Comparison of ENCODE assay signal across 9 cellular contexts in genomic region chr21:34614443-34614692, GRCh38. TPM values are rescaled to one million over a fixed set of nuclear protein-coding genes. Genes with fewer than 3 reads are reported as not detected.
A peak's percentile ranks its signal among the peaks of the same experiment; 100 is the strongest.
DNase-seq lines count a peak whose midpoint lies in the region; ATAC-seq and TF ChIP-seq lines count a peak whose summit lies in the region.
"Had no signal": no experiment of that assay in that cellular context is flagged by ENCODE, and none has a peak within 500 bp of the region (broad histone marks: within the 10 kb centered on the region; RNA-seq: fewer than 3 reads in every experiment).

No MANE protein-coding gene starts in this region.

- H3K36me3 ChIP-seq in PC-3 (ENCODE audit: low read depth, low read length) (no peaks in the 10 kb centered on the region), esophagus (ENCODE audit: control insufficient read depth in 2 of 2, insufficient read depth in 2 of 2, low read length in 1 of 2) (no peaks in the 10 kb centered on the region), psoas muscle (ENCODE audit: insufficient read depth in 1 of 2, low read depth in 1 of 2) (no peaks in the 10 kb centered on the region)

- H3F3A ChIP-seq in PC-3 (ENCODE audit: low read length, unreplicated experiment), result no peaks in the 10 kb centered on the region

- peaks cover 10% of the 10 kb centered on the region for H3K4me1 ChIP-seq in PC-3 (ENCODE audit: insufficient read depth, low read length)
- H3K4me1 ChIP-seq in esophagus (ENCODE audit: control insufficient read depth in 2 of 2, insufficient read depth in 2 of 2, low read length in 1 of 2), result peaks cover 3 to 5% of the 10 kb centered on the region in 2 donors
- peaks cover 12% of the 10 kb centered on the region for H3K4me1 ChIP-seq in psoas muscle
- H3K4me1 ChIP-seq in foreskin keratinocyte, result peaks cover 15% of the 10 kb centered on the region

- H4K20me1 ChIP-seq in PC-3 (ENCODE audit: low read length), result no peaks in the 10 kb centered on the region

- intact Hi-C loops in PC-3 (cut with micrococcal nuclease), result no loop called here
- intact Hi-C loops in psoas muscle (cut with DNase I), result loop anchor here in 1 of 2 donors (10.0 kb wide), 1 partner anchor 700 kb away; the partner anchor contains the start of gene ATP5PO

- ATAC-seq in GM19023 (IDR thresholded peaks at IDR 0.05; ENCODE audit: unreplicated experiment) (peak; percentile 9), PC-3 (no peak), psoas muscle (no peak), HG02763 (IDR thresholded peaks at IDR 0.05; ENCODE audit: unreplicated experiment) (no peak), foreskin keratinocyte (no peak)

- peaks cover 18% of the 10 kb centered on the region; the same call in 1 of the 2 replicates for H3K79me2 ChIP-seq in PC-3 (ENCODE audit: low read length)

- CTCF ChIA-PET in PC-3 (lab: Charles Lee), result interaction anchor here (0.6 kb wide), 1 partner anchor 104 kb away, joined by 3 read pairs; no protein-coding TSS in a partner anchor

- no peaks in the 10 kb centered on the region for H3K9me2 ChIP-seq in PC-3 (replicated peaks; ENCODE audit: low read length)

- H3K9me3 ChIP-seq in PC-3 (ENCODE audit: low read length) (no peaks in the 10 kb centered on the region), esophagus (ENCODE audit: control insufficient read depth in 2 of 2, insufficient read depth in 1 of 2, low read depth in 1 of 2, low read length in 1 of 2) (no peaks in the 10 kb centered on the region), psoas muscle (no peaks in the 10 kb centered on the region)

- H3K4me3 ChIP-seq in PC-3 (ENCODE audit: low read length) (peak overlapping the region; percentile 70), esophagus (ENCODE audit: low read depth in 1 of 2, low read length in 2 of 2) (peak overlapping the region; percentile 82 to 90), psoas muscle (peak overlapping the region; percentile 77)

- no TSS peak for BruUV-seq in PC-3 (replicated peaks; lab: Mats Ljungman, UMichigan)

- H3K4me2 ChIP-seq in PC-3 (ENCODE audit: low read length), result peak overlapping the region; percentile 98

- no peak for TF ChIP-seq CTCF in PC-3 (conservative IDR thresholded peaks at IDR 0.05; ENCODE audit: low read depth, low read length)
- TF ChIP-seq CTCF in psoas muscle (IDR thresholded peaks at IDR 0.05), result no peak
- TF ChIP-seq CTCF in foreskin keratinocyte (conservative IDR thresholded peaks at IDR 0.05), result no peak

- H3K27me3 ChIP-seq in PC-3 (ENCODE audit: low read length) (no peaks in the 10 kb centered on the region; the same call in 1 of the 2 replicates), esophagus (ENCODE audit: control insufficient read depth in 1 of 2, insufficient read depth in 2 of 2, low read length in 2 of 2) (no peaks in the 10 kb centered on the region), psoas muscle (ENCODE audit: insufficient read depth in 3 of 3, low read length in 2 of 3) (no peaks in the 10 kb centered on the region), foreskin keratinocyte (peaks cover 3% of the 10 kb centered on the region)

- no peak for DNase-seq in PC-3
- peak in 1 of 2 donors; percentile 21 for DNase-seq in psoas muscle
- no peak for DNase-seq in SKM-1 (lab: John Stamatoyannopoulos, UW; ENCODE audit: unreplicated experiment)
- no peak for DNase-seq in NCI-H2171 (lab: John Stamatoyannopoulos, UW)
- no peak for DNase-seq in foreskin keratinocyte

- H3K27ac ChIP-seq in PC-3 (ENCODE audit: low read length), result no peak overlapping the region
- H3K27ac ChIP-seq in esophagus (ENCODE audit: low read depth in 2 of 2, low read length in 1 of 2), result peak overlapping the region; percentile 65 to 86
- H3K27ac ChIP-seq in psoas muscle, result peak overlapping the region; percentile 83
- no peak overlapping the region for H3K27ac ChIP-seq in foreskin keratinocyte

- peak overlapping the region; percentile 92 for H2AFZ ChIP-seq in PC-3 (ENCODE audit: low read length)

- WGBS in esophagus, 2 donors, result 1 to 2% methylated on average over 25 to 33 of the region's 33 CpGs
- 1% methylated on average over 11 to 33 of the region's 33 CpGs for WGBS in psoas muscle, 3 donors

- POLR2A ChIA-PET in PC-3 (lab: Charles Lee; ENCODE audit: unreplicated experiment), result no interaction called here

- H3K9ac ChIP-seq in PC-3 (ENCODE audit: low read length), result peak overlapping the region; percentile 36; the same call in 1 of the 2 replicates

RNA-seq across cellular contexts. Expression of gene RCAN1, which starts 0.5 kb away (rescaled TPM):
- total RNA-seq in PC-3 (2014; rRNA removed) (24.2 and 26.2 TPM in 2 replicates), psoas muscle (10 to 100 TPM; 24.9 to 38.4 (median 26.1) TPM), foreskin keratinocyte (19.2 and 22.0 TPM in 2 replicates)
- polyA plus RNA-seq in esophagus (1 to 10 TPM; 6.4 to 9.9 TPM), psoas muscle (10 to 100 TPM; 57.4 to 94.9 (median 88.0) TPM), foreskin keratinocyte (13.6 and 13.8 TPM in 2 replicates)

RNA-seq across cellular contexts. Expression of gene CLIC6, which starts 54.4 kb away (rescaled TPM):
- not detected in 2 replicates for total RNA-seq in PC-3 (2014; rRNA removed)
- polyA plus RNA-seq in esophagus, result under 1 TPM; 0.45 to 0.68 TPM
- 10 to 100 TPM in 2 of 4 donors, 1 to 10 TPM in 1, under 1 TPM in 1; 0.50 to 35.5 (median 9.2) TPM for total RNA-seq in psoas muscle
- polyA plus RNA-seq in psoas muscle, result 1 to 10 TPM; 3.1 to 7.7 (median 4.2) TPM
- 0.03 and 0.04 TPM in 2 replicates for total RNA-seq in foreskin keratinocyte
- polyA plus RNA-seq in foreskin keratinocyte, result 0.02 and 0.03 TPM in 2 replicates
- total RNA-seq: RPMI7951 had no signal

Comparison
In these comparisons a context has a peak if more than half of its experiments do, and no peak if none do; other contexts are left out.
1. H3K27ac ChIP-seq: peak in esophagus (2 of 2) and psoas muscle (single experiment); none in PC-3 (single experiment) and foreskin keratinocyte (single experiment).
2. Peak in every context shown above with its lines, with median percentiles within 50 percentile points of each other: H3K4me3 ChIP-seq.